Comparison of ENCODE assay signal across 13 cellular contexts in the genomic region with DNA sequence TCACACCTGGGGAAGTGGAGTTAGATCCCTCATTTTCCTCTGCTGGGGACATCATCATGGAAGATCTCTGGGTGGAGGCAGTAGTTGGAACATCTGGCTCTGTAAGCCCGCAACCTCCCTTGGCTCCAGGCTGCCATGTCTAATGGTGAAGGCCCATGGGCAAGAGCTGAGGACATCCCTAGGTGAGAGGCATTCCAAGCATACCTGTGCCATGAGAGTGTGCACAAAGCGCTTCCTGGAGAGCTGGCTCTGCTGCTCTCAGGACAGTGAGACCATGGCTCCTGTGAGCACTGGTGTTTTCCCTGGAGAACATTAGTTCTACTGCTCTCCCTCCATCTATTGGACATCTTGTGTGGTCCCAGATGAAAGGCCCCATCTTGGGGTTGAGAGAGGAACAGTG. TPM values are rescaled to one million over a fixed set of nuclear protein-coding genes. Genes with fewer than 3 reads are reported as not detected.
DNase-seq lines count a peak whose midpoint lies in the region; ATAC-seq, FAIRE-seq and TF ChIP-seq lines count a peak whose summit lies in the region.
"Had no signal": no experiment of that assay in that cellular context is flagged by ENCODE, and none has a peak within 500 bp of the region (broad histone marks: within the 10 kb centered on the region; RNA-seq: fewer than 3 reads in every experiment).

No MANE protein-coding gene starts in this region.

- no peak for FAIRE-seq in pancreas (lab: Jason Lieb, UNC)
- FAIRE-seq: G401.6, H54 had no signal

- no peak overlapping the region for H3K18ac ChIP-seq in IMR-90 (ENCODE audit: low read depth, low read length)

- peaks cover 23% of the 10 kb centered on the region for H3K9me1 ChIP-seq in IMR-90 (ENCODE audit: insufficient read depth, low read length)

- H3K9me3 ChIP-seq in IMR-90 (ENCODE audit: control insufficient read depth, insufficient read depth, low read length) (no peaks in the 10 kb centered on the region), pancreas (no peaks in the 10 kb centered on the region)

- no peaks in the 10 kb centered on the region for H3K27me3 Mint-ChIP-seq in Calu3 (ENCODE audit: unreplicated experiment)
- no peaks in the 10 kb centered on the region for H3K27me3 Mint-ChIP-seq in central memory CD8-positive, alpha-beta T cell

- TF ChIP-seq POLR2A in IMR-90 (IDR thresholded peaks at IDR 0.05; ENCODE audit: low read depth, low read length): no peak

- intact Hi-C loops in Calu3 (cut with micrococcal nuclease; ENCODE audit: unreplicated experiment) (no loop called here), IMR-90 (cut with micrococcal nuclease) (no loop called here), pancreas (cut with DNase I) (loop anchor here in 2 of 3 donors (5.0 to 10.0 kb wide), 2 partner anchors 750 to 753 kb away; no protein-coding TSS in a partner anchor)

- H4K20me1 ChIP-seq in IMR-90 (ENCODE audit: insufficient read depth, low read length): peaks cover 6% of the 10 kb centered on the region

- no peak overlapping the region for H2AFZ ChIP-seq in IMR-90 (replicated peaks; ENCODE audit: low read length, poor library complexity)

- H3K36me3 ChIP-seq in IMR-90 (ENCODE audit: control insufficient read depth, insufficient read depth, low read length) (no peaks in the 10 kb centered on the region), pancreas (no peaks in the 10 kb centered on the region)

- H2BK5ac ChIP-seq in IMR-90 (ENCODE audit: low read depth, low read length, poor library complexity, severe bottlenecking): no peak overlapping the region

- H4K8ac ChIP-seq in IMR-90 (ENCODE audit: low read depth in 2 of 2, low read length in 2 of 2): no peak overlapping the region

- H3K27me3 ChIP-seq in IMR-90 (ENCODE audit: control insufficient read depth, insufficient read depth, low read length) (no peaks in the 10 kb centered on the region), pancreas (no peaks in the 10 kb centered on the region)

- WGBS in IMR-90 (ENCODE audit: extremely low coverage in 2 of 2, insufficient read length in 1 of 2), 2 experiments: 100% methylated on average over 2 of the region's 2 CpGs; no CpG with 5 or more reads in 1 of the 2 experiments
- 79 to 81% methylated on average over 2 of the region's 2 CpGs for whole genome bisulfite sequencing in pancreas, 2 donors

- H4K91ac ChIP-seq in IMR-90 (ENCODE audit: insufficient read depth, low read depth, low read length): no peak overlapping the region

- no peak overlapping the region for H4K5ac ChIP-seq in IMR-90 (ENCODE audit: low read depth, low read length)

- peak; percentile 64 for DNase-seq in Calu3
- no peak for DNase-seq in IMR-90
- no peak for DNase-seq in central memory CD8-positive, alpha-beta T cell (ENCODE audit: low spot score in 2 of 2)
- peak in 1 of 6 donors; percentile 11 for DNase-seq in pancreas
- no peak for DNase-seq in GM03348 (ENCODE audit: low spot score)
- DNase-seq in NCI-H524 (lab: John Stamatoyannopoulos, UW): no peak
- DNase-seq: activated CD4-positive, CD25-positive, alpha-beta regulatory T cell; mesenchymal stem cell; NCI-H1694 treated with DMSO at 0.1 percent for 48 hours had no signal

- BruUV-seq in Calu3 (replicated peaks; lab: Mats Ljungman, UMichigan) (no TSS peak), IMR-90 (replicated peaks; lab: Mats Ljungman, UMichigan) (no TSS peak)

- H3K4me3 Mint-ChIP-seq in Calu3 (ENCODE audit: low read depth, unreplicated experiment): no peak overlapping the region
- peak overlapping the region; percentile 60 for H3K4me3 Mint-ChIP-seq in central memory CD8-positive, alpha-beta T cell

- no peak overlapping the region for H3K4ac ChIP-seq in IMR-90 (ENCODE audit: low read depth, low read length)

- peak overlapping the region; percentile 23 for H2AK9ac ChIP-seq in IMR-90 (replicated peaks; ENCODE audit: low read depth, low read length, poor library complexity)

- no peak for TF ChIP-seq RAD21 in IMR-90 (IDR thresholded peaks at IDR 0.05; ENCODE audit: low read length)

- H3K9ac ChIP-seq in IMR-90 (ENCODE audit: low read depth, low read length): no peak overlapping the region

- ATAC-seq in IMR-90 (ENCODE audit: low read depth) (no peak), pancreas (peak in 3 of 4 donors; percentile 23 to 78 (median 41)), HG02678 (IDR thresholded peaks at IDR 0.05; ENCODE audit: unreplicated experiment) (no peak)
- ATAC-seq in central memory CD8-positive, alpha-beta T cell (replicated peaks; ENCODE audit: extremely low read depth, poor library complexity, severe bottlenecking): no peak

- peaks cover 68% of the 10 kb centered on the region for H3K4me1 Mint-ChIP-seq in Calu3 (ENCODE audit: low read depth, unreplicated experiment)
- peaks cover 74% of the 10 kb centered on the region for H3K4me1 Mint-ChIP-seq in central memory CD8-positive, alpha-beta T cell

- peaks cover 5% of the 10 kb centered on the region for H3K36me3 Mint-ChIP-seq in Calu3 (ENCODE audit: insufficient read depth, unreplicated experiment)
- peaks cover 16% of the 10 kb centered on the region for H3K36me3 Mint-ChIP-seq in central memory CD8-positive, alpha-beta T cell (ENCODE audit: insufficient read depth)

- no peak overlapping the region for H3K4me2 ChIP-seq in IMR-90 (ENCODE audit: low read depth, low read length)
- H3K4me2 ChIP-seq: smooth muscle cell had no signal

- no peak overlapping the region for H2BK20ac ChIP-seq in IMR-90 (ENCODE audit: low read depth, low read length)

- H3K27ac Mint-ChIP-seq in Calu3 (ENCODE audit: unreplicated experiment): peak overlapping the region; percentile 49
- H3K27ac Mint-ChIP-seq in central memory CD8-positive, alpha-beta T cell (ENCODE audit: low read depth): peak overlapping the region; percentile 91

- H3K23ac ChIP-seq in IMR-90 (ENCODE audit: low read depth, low read length): no peak overlapping the region

- H3K4me3 ChIP-seq in IMR-90 (ENCODE audit: insufficient read depth, low read depth, low read length) (no peak overlapping the region), pancreas (no peak overlapping the region)
- H3K4me3 ChIP-seq: smooth muscle cell had no signal

- CTCF ChIA-PET in Calu3 (lab: Charles Lee): interaction anchor here (0.5 to 0.9 kb wide), 2 partner anchors 28 to 76 kb away, joined by 4 to 5 read pairs; no protein-coding TSS in a partner anchor
- CTCF ChIA-PET in IMR-90 (lab: Yijun Ruan, JAX): no interaction called here

- no peak overlapping the region for H2BK120ac ChIP-seq in IMR-90 (ENCODE audit: low read depth, low read length)

- peaks cover 0 to 14% of the 10 kb centered on the region in 2 experiments; a peak in 2 of 4 replicates for H3K79me1 ChIP-seq in IMR-90 (ENCODE audit: low read depth in 1 of 2, low read length in 2 of 2)

- TF ChIP-seq CTCF in Calu3 (IDR thresholded peaks at IDR 0.05; ENCODE audit: unreplicated experiment): no peak
- TF ChIP-seq CTCF in IMR-90 (conservative IDR thresholded peaks at IDR 0.05; ENCODE audit: low read depth, low read length): no peak
- TF ChIP-seq CTCF in pancreas (IDR thresholded peaks at IDR 0.05): no peak

- no peaks in the 10 kb centered on the region for H3K9me3 Mint-ChIP-seq in Calu3 (ENCODE audit: low read depth, unreplicated experiment)
- no peaks in the 10 kb centered on the region for H3K9me3 Mint-ChIP-seq in central memory CD8-positive, alpha-beta T cell

- H3K27ac ChIP-seq in IMR-90 (ENCODE audit: insufficient read depth, low read length) (no peak overlapping the region), pancreas (peak overlapping the region in 1 of 4 donors; percentile 44)

- H3K56ac ChIP-seq in IMR-90 (ENCODE audit: extremely low read depth, insufficient read depth, low read length): no peak overlapping the region

- in situ Hi-C loops in IMR-90 (cut with MboI; ENCODE audit: low sequenced_read_pairs): loop anchor here (25.0 kb wide), 1 partner anchor 1063 kb away; no protein-coding TSS in a partner anchor

- no peak overlapping the region for H2BK15ac ChIP-seq in IMR-90 (ENCODE audit: low read depth, low read length)

- POLR2A ChIA-PET in IMR-90 (lab: Charles Lee; ENCODE audit: unreplicated experiment): no interaction called here

- dilution Hi-C loops in IMR-90 (cut with HindIII; ENCODE audit: low sequenced_read_pairs, unreplicated experiment): no loop called here

- no peak overlapping the region for H2AK5ac ChIP-seq in IMR-90 (ENCODE audit: low read depth, low read length)

- H3K4me1 ChIP-seq in IMR-90 (ENCODE audit: control insufficient read depth, insufficient read depth, low read length): peaks cover 6% of the 10 kb centered on the region
- H3K4me1 ChIP-seq in pancreas: peaks cover 0 to 7% (median 3%) of the 10 kb centered on the region in 3 donors

- H3K14ac ChIP-seq in IMR-90 (replicated peaks; ENCODE audit: low read depth, low read length): no peak overlapping the region

RNA-seq across cellular contexts. Expression of gene MAPKAPK3, which starts 7.7 kb away (rescaled TPM):
- total RNA-seq in Calu3 (2022): 40.6 and 44.6 TPM in 2 replicates
- 48.3 and 57.2 TPM in 2 replicates for total RNA-seq in IMR-90 (2012; rRNA removed)
- 38.3 and 43.8 TPM in 2 replicates for polyA plus RNA-seq in IMR-90 (2012; rRNA removed)
- 29.7 and 33.1 TPM in 2 replicates for polyA plus RNA-seq in IMR-90 (2012; cell fraction: cytosol; rRNA removed)
- polyA plus RNA-seq in IMR-90 (2012; cell fraction: nucleus; rRNA removed; ENCODE audit: low replicate concordance): 23.5 and 28.3 TPM in 2 replicates
- 10 to 100 TPM; 21.9 to 30.6 (median 24.6) TPM for total RNA-seq in pancreas
- 10 to 100 TPM; 15.8 to 17.0 TPM for polyA plus RNA-seq in pancreas

RNA-seq across cellular contexts. Expression of gene CISH, which starts 13.1 kb away (rescaled TPM):
- total RNA-seq in Calu3 (2022): 1.4 and 1.6 TPM in 2 replicates
- total RNA-seq in IMR-90 (2012; rRNA removed): 0.83 and 0.90 TPM in 2 replicates
- polyA plus RNA-seq in IMR-90 (2012; rRNA removed): 4.0 and 4.6 TPM in 2 replicates
- polyA plus RNA-seq in IMR-90 (2012; cell fraction: cytosol; rRNA removed): 2.3 and 5.7 TPM in 2 replicates
- polyA plus RNA-seq in IMR-90 (2012; cell fraction: nucleus; rRNA removed; ENCODE audit: low replicate concordance): 3.0 and 6.5 TPM in 2 replicates
- total RNA-seq in pancreas: 10 to 100 TPM in 3 of 6 donors, 1 to 10 TPM in 3; 6.2 to 21.0 (median 9.5) TPM
- 10 to 100 TPM; 11.3 to 21.5 TPM for polyA plus RNA-seq in pancreas

RNA-seq across cellular contexts. Expression of gene DOCK3, which starts 50.1 kb away (rescaled TPM):
- total RNA-seq in Calu3 (2022): 0.19 and 0.34 TPM in 2 replicates
- total RNA-seq in IMR-90 (2012; rRNA removed): under 0.01 TPM in 2 replicates
- polyA plus RNA-seq in IMR-90 (2012; rRNA removed): 0.10 and 0.12 TPM in 2 replicates
- 0.01 and 0.07 TPM in 2 replicates for polyA plus RNA-seq in IMR-90 (2012; cell fraction: cytosol; rRNA removed)
- 0.33 and 0.38 TPM in 2 replicates for polyA plus RNA-seq in IMR-90 (2012; cell fraction: nucleus; rRNA removed; ENCODE audit: low replicate concordance)
- total RNA-seq in pancreas: under 1 TPM; 0.09 to 0.49 (median 0.29) TPM
- 1 to 10 TPM in 1 of 2 donors, under 1 TPM in 1; 0.57 to 1.5 TPM for polyA plus RNA-seq in pancreas

RNA-seq across cellular contexts. Expression of gene HEMK1, which starts 55.3 kb away (rescaled TPM):
- total RNA-seq in Calu3 (2022) (17.6 and 20.0 TPM in 2 replicates), IMR-90 (2012; rRNA removed) (12.5 and 17.2 TPM in 2 replicates), pancreas (10 to 100 TPM in 5 of 6 donors, 1 to 10 TPM in 1; 9.6 to 20.2 (median 11.8) TPM)
- polyA plus RNA-seq in IMR-90 (2012; rRNA removed) (20.6 and 20.8 TPM in 2 replicates), pancreas (10 to 100 TPM; 20.4 to 21.8 TPM)
- polyA plus RNA-seq in IMR-90 (2012; cell fraction: cytosol; rRNA removed): 15.0 and 16.7 TPM in 2 replicates
- polyA plus RNA-seq in IMR-90 (2012; cell fraction: nucleus; rRNA removed; ENCODE audit: low replicate concordance): 99.7 and 105 TPM in 2 replicates

RNA-seq across cellular contexts. Expression of gene C3orf18, which starts 57.1 kb away (rescaled TPM):
- 2.7 and 3.1 TPM in 2 replicates for total RNA-seq in Calu3 (2022)
- 6.8 and 6.9 TPM in 2 replicates for total RNA-seq in IMR-90 (2012; rRNA removed)
- polyA plus RNA-seq in IMR-90 (2012; rRNA removed): 10.6 and 10.9 TPM in 2 replicates
- 9.5 and 9.9 TPM in 2 replicates for polyA plus RNA-seq in IMR-90 (2012; cell fraction: cytosol; rRNA removed)
- polyA plus RNA-seq in IMR-90 (2012; cell fraction: nucleus; rRNA removed; ENCODE audit: low replicate concordance): 29.0 and 30.6 TPM in 2 replicates
- 1 to 10 TPM; 3.2 to 5.6 (median 4.5) TPM for total RNA-seq in pancreas
- 1 to 10 TPM; 5.3 to 8.9 TPM for polyA plus RNA-seq in pancreas

Comparison
In these comparisons a context has a peak if more than half of its experiments do, and no peak if none do; other contexts are left out.
1. ATAC-seq: peak in pancreas (3 of 4); none in IMR-90 (single experiment), central memory CD8-positive, alpha-beta T cell (single experiment) and HG02678 (single experiment).
2. intact Hi-C loops: an anchor here in pancreas (5.0 to 10.0 kb wide); none called in Calu3 and IMR-90.